8 cellular contexts compared by ENCODE assay signal in genomic region chr1:41751804-41752513, GRCh38.
DNase-seq lines count a peak whose midpoint lies in the region; ATAC-seq and TF ChIP-seq lines count a peak whose summit lies in the region.

No MANE protein-coding gene starts in this region.

- DNase-seq in CD1c-positive myeloid dendritic cell (ENCODE audit: extremely low spot score) = peak; percentile 94
- DNase-seq in activated naive CD8-positive, alpha-beta T cell treated with anti-CD3 and anti-CD28 coated beads for 36 hours = no peak
- DNase-seq in pons (ENCODE audit: low spot score) = peak; percentile 77
- no peak for DNase-seq in iPS-NIHi7 (ENCODE audit: extremely low spot score)
- no peak for DNase-seq in CD4-positive, alpha-beta T cell
- DNase-seq in islet precursor cell = no peak

- peaks cover 4% of the 10 kb centered on the region for H3K36me3 Mint-ChIP-seq in activated naive CD8-positive, alpha-beta T cell treated with anti-CD3 and anti-CD28 coated beads for 36 hours
- H3K36me3 Mint-ChIP-seq in CD4-positive, alpha-beta T cell (ENCODE audit: low read depth) = no peaks in the 10 kb centered on the region

- peaks cover 2% of the 10 kb centered on the region for H3K9me3 Mint-ChIP-seq in activated naive CD8-positive, alpha-beta T cell treated with anti-CD3 and anti-CD28 coated beads for 36 hours
- no peaks in the 10 kb centered on the region for H3K9me3 Mint-ChIP-seq in CD4-positive, alpha-beta T cell

- POLR2A ChIA-PET in CD4-positive, alpha-beta T cell (lab: Charles Lee) = interaction anchor here (0.6 to 2.2 kb wide), 8 partner anchors 52 to 168 kb away, joined by 3 to 8 read pairs (median 3); no protein-coding TSS in a partner anchor

- peak; percentile 10 for TF ChIP-seq POLR2A in GM19099 (IDR thresholded peaks at IDR 0.05; ENCODE audit: extremely low read depth, insufficient read length, low read depth)

- H3K4me3 Mint-ChIP-seq in activated naive CD8-positive, alpha-beta T cell treated with anti-CD3 and anti-CD28 coated beads for 36 hours = peak overlapping the region; percentile 26
- no peak overlapping the region for H3K4me3 Mint-ChIP-seq in CD4-positive, alpha-beta T cell

- intact Hi-C loops in CD4-positive, alpha-beta T cell (cut with DNase I, micrococcal nuclease) = loop anchor here in 1 of 2 experiments (5.0 to 10.0 kb wide), 3 partner anchors 53 to 283 kb away; no protein-coding TSS in a partner anchor

- H3K27me3 ChIP-seq in CD4-positive, alpha-beta T cell (ENCODE audit: control insufficient read depth, insufficient read depth, low read length) = no peaks in the 10 kb centered on the region

- no peaks in the 10 kb centered on the region for H3K27me3 Mint-ChIP-seq in activated naive CD8-positive, alpha-beta T cell treated with anti-CD3 and anti-CD28 coated beads for 36 hours
- no peaks in the 10 kb centered on the region for H3K27me3 Mint-ChIP-seq in CD4-positive, alpha-beta T cell

- ATAC-seq in HG03378 (IDR thresholded peaks at IDR 0.05; ENCODE audit: unreplicated experiment) = peak; percentile 35
- no peak for ATAC-seq in CD4-positive, alpha-beta T cell (ENCODE audit: poor library complexity)

- H3K4me1 Mint-ChIP-seq in activated naive CD8-positive, alpha-beta T cell treated with anti-CD3 and anti-CD28 coated beads for 36 hours = peaks cover 74% of the 10 kb centered on the region
- H3K4me1 Mint-ChIP-seq in CD4-positive, alpha-beta T cell (ENCODE audit: low read depth) = peaks cover 46% of the 10 kb centered on the region

- H3K27ac ChIP-seq in CD4-positive, alpha-beta T cell (ENCODE audit: low read depth, low read length) = no peak overlapping the region

- CTCF ChIA-PET in CD4-positive, alpha-beta T cell (lab: Charles Lee) = no interaction called here

- no peak for TF ChIP-seq CTCF in CD4-positive, alpha-beta T cell (IDR thresholded peaks at IDR 0.05)

- peak overlapping the region; percentile 96 for H3K27ac Mint-ChIP-seq in activated naive CD8-positive, alpha-beta T cell treated with anti-CD3 and anti-CD28 coated beads for 36 hours
- no peak overlapping the region for H3K27ac Mint-ChIP-seq in CD4-positive, alpha-beta T cell

- no peaks in the 10 kb centered on the region for H3K9me3 ChIP-seq in CD4-positive, alpha-beta T cell (ENCODE audit: control insufficient read depth, low read length)

Comparison
In these comparisons a context has a peak if more than half of its experiments do, and no peak if none do; other contexts are left out.
1. DNase-seq: peak in CD1c-positive myeloid dendritic cell (single experiment) and pons (single experiment); none in activated naive CD8-positive, alpha-beta T cell treated with anti-CD3 and anti-CD28 coated beads for 36 hours (single experiment), iPS-NIHi7 (single experiment), CD4-positive, alpha-beta T cell (0 of 10) and islet precursor cell (single experiment).